ENCODE assay signal across 1 cellular context in genomic region chr7:156640949-156641485, GRCh38.
TF ChIP-seq lines count a peak whose summit lies in the region.

No MANE protein-coding gene starts in this region.

TF ChIP-seq in HEK293, 187 proteins besides CTCF, POLR2A, EP300 and RAD21 (continued from another document and continues in another):
- TF ChIP-seq ZBTB10 (tag by site-specific recombination; IDR thresholded peaks at IDR 0.05) (no peak; the same call in 1 of the 2 replicates), PBX3 (CRISPR knock-in tag; IDR thresholded peaks at IDR 0.05) (no peak), ZNF645 (tag by site-specific recombination; IDR thresholded peaks at IDR 0.05) (no peak), SP3 (tag by site-specific recombination; IDR thresholded peaks at IDR 0.05) (peak; percentile 57; the same call in 1 of the 2 replicates), ZNF610 (tag by site-specific recombination; IDR thresholded peaks at IDR 0.05; ENCODE audit: borderline replicate concordance) (0 out of 2 replicates have a peak, but pooled peaks have one; percentile 19), OVOL3 (tag by site-specific recombination; IDR thresholded peaks at IDR 0.05) (no peak; the same call in 1 of the 2 replicates), ZFP69B (tag by site-specific recombination; IDR thresholded peaks at IDR 0.05) (no peak), ZNF626 (tag by site-specific recombination; IDR thresholded peaks at IDR 0.05) (no peak), ZNF518A (tag by site-specific recombination; conservative IDR thresholded peaks at IDR 0.05; ENCODE audit: low read depth) (no peak; the same call in 1 of the 2 replicates), ZNF677 (tag by site-specific recombination; IDR thresholded peaks at IDR 0.05) (no peak), ZNF549 (tag by site-specific recombination; IDR thresholded peaks at IDR 0.05) (no peak), ZNF37A (tag by site-specific recombination; IDR thresholded peaks at IDR 0.05) (no peak), ZNF404 (tag by site-specific recombination; IDR thresholded peaks at IDR 0.05) (no peak), ZNF292 (tag by site-specific recombination; IDR thresholded peaks at IDR 0.05; ENCODE audit: borderline replicate concordance, low read depth) (no peak), ZNF280D (tag by site-specific recombination; IDR thresholded peaks at IDR 0.05) (no peak), GLI4 (tag by site-specific recombination; IDR thresholded peaks at IDR 0.05) (peak; percentile 34; the same call in 1 of the 2 replicates), ZNF560 (tag by site-specific recombination; IDR thresholded peaks at IDR 0.05; ENCODE audit: borderline replicate concordance) (no peak), ZBTB26 (tag by site-specific recombination; optimal IDR thresholded peaks at IDR 0.05) (no peak), ZNF140 (tag by site-specific recombination; IDR thresholded peaks at IDR 0.05) (no peak), BCL6B (tag by site-specific recombination; IDR thresholded peaks at IDR 0.05) (no peak), KLF17 (tag by site-specific recombination; IDR thresholded peaks at IDR 0.05) (no peak), ZNF629 (tag by site-specific recombination; IDR thresholded peaks at IDR 0.05) (0 out of 2 replicates have a peak, but pooled peaks have one; percentile 21), ZNF335 (tag by site-specific recombination; conservative IDR thresholded peaks at IDR 0.05) (peak; percentile 58), ZNF157 (tag by site-specific recombination; IDR thresholded peaks at IDR 0.05) (no peak), TSHZ1 (tag by site-specific recombination; IDR thresholded peaks at IDR 0.05; ENCODE audit: borderline replicate concordance) (no peak), ZNF571 (tag by site-specific recombination; IDR thresholded peaks at IDR 0.05) (no peak), ZBTB1 (tag by site-specific recombination; IDR thresholded peaks at IDR 0.05) (no peak), ZNF394 (tag by site-specific recombination; IDR thresholded peaks at IDR 0.05; ENCODE audit: borderline replicate concordance) (peak; percentile 21; the same call in 1 of the 2 replicates), ZNF660 (tag by site-specific recombination; IDR thresholded peaks at IDR 0.05) (0 out of 2 replicates have a peak, but pooled peaks have one; percentile 20)
